Comparison of ENCODE assay signal across 3 cellular contexts in the genomic region with DNA sequence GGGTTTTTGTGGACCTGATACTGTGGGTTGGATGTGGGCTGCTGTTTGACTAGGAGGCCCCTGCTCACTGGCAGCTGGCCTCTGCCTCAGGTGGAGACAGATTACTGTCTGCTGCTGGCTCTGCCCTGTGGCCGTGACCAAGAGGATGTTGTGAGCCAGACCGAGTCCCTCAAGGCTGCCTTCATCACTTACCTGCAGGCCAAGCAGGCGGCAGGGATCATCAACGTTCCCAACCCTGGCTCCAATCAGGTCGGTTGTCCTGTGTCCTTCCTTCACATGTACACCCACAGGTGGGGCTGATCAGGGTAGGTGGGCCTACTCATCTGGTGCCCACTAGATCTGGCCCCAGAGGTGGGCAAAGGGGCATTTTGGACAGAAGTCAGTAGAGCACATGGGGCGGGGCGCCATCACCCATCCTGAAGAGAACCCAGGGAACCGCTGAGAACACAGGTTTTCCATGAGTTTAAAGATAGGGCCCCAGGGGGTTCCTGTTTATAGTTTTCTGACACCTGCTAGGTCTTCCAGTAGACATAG.
TF ChIP-seq lines count a peak whose summit lies in the region.

No MANE protein-coding gene starts in this region.

TF ChIP-seq in SK-N-SH, 30 proteins besides CTCF, POLR2A, EP300 and RAD21:
- TF ChIP-seq, protein P1, sequence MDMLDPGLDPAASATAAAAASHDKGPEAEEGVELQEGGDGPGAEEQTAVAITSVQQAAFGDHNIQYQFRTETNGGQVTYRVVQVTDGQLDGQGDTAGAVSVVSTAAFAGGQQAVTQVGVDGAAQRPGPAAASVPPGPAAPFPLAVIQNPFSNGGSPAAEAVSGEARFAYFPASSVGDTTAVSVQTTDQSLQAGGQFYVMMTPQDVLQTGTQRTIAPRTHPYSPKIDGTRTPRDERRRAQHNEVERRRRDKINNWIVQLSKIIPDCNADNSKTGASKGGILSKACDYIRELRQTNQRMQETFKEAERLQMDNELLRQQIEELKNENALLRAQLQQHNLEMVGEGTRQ (IDR thresholded peaks at IDR 0.05; ENCODE audit: borderline replicate concordance, low read depth, low read length), result no peak

TF ChIP-seq in SK-N-SH treated with all-trans-retinoic acid at 6 μM for 48 hours, 23 proteins besides CTCF, POLR2A, EP300 and RAD21:
- TF ChIP-seq ISL1 (CRISPR knock-in tag; IDR thresholded peaks at IDR 0.05) (no peak), RARB (CRISPR knock-in tag; IDR thresholded peaks at IDR 0.05) (no peak), TCF4 (CRISPR knock-in tag; IDR thresholded peaks at IDR 0.05; ENCODE audit: borderline replicate concordance) (no peak), TOX (CRISPR knock-in tag; IDR thresholded peaks at IDR 0.05; ENCODE audit: borderline replicate concordance) (no peak), PPARA (CRISPR knock-in tag; IDR thresholded peaks at IDR 0.05; ENCODE audit: borderline replicate concordance) (no peak), BACH2 (CRISPR knock-in tag; IDR thresholded peaks at IDR 0.05; ENCODE audit: borderline replicate concordance) (no peak), CSDC2 (CRISPR knock-in tag; IDR thresholded peaks at IDR 0.05) (no peak), OSR1 (CRISPR knock-in tag; IDR thresholded peaks at IDR 0.05) (no peak)
- TF ChIP-seq, protein P2, sequence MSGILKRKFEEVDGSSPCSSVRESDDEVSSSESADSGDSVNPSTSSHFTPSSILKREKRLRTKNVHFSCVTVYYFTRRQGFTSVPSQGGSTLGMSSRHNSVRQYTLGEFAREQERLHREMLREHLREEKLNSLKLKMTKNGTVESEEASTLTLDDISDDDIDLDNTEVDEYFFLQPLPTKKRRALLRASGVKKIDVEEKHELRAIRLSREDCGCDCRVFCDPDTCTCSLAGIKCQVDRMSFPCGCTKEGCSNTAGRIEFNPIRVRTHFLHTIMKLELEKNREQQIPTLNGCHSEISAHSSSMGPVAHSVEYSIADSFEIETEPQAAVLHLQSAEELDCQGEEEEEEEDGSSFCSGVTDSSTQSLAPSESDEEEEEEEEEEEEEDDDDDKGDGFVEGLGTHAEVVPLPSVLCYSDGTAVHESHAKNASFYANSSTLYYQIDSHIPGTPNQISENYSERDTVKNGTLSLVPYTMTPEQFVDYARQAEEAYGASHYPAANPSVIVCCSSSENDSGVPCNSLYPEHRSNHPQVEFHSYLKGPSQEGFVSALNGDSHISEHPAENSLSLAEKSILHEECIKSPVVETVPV (CRISPR knock-in tag; IDR thresholded peaks at IDR 0.05), result no peak
- TF ChIP-seq, protein P3, sequence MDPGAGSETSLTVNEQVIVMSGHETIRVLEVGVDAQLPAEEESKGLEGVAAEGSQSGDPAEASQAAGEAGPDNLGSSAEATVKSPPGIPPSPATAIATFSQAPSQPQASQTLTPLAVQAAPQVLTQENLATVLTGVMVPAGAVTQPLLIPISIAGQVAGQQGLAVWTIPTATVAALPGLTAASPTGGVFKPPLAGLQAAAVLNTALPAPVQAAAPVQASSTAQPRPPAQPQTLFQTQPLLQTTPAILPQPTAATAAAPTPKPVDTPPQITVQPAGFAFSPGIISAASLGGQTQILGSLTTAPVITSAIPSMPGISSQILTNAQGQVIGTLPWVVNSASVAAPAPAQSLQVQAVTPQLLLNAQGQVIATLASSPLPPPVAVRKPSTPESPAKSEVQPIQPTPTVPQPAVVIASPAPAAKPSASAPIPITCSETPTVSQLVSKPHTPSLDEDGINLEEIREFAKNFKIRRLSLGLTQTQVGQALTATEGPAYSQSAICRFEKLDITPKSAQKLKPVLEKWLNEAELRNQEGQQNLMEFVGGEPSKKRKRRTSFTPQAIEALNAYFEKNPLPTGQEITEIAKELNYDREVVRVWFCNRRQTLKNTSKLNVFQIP (CRISPR knock-in tag; IDR thresholded peaks at IDR 0.05; ENCODE audit: borderline replicate concordance, low read depth), result no peak

TF ChIP-seq in HepG2, 621 proteins besides CTCF, POLR2A, EP300 and RAD21:
- no peak for TF ChIP-seq NFRKB (IDR thresholded peaks at IDR 0.05)
- TF ChIP-seq ZNF260 (CRISPR knock-in tag; IDR thresholded peaks at IDR 0.05; ENCODE audit: borderline replicate concordance, low read depth), result no peak
- TF ChIP-seq, protein P4, sequence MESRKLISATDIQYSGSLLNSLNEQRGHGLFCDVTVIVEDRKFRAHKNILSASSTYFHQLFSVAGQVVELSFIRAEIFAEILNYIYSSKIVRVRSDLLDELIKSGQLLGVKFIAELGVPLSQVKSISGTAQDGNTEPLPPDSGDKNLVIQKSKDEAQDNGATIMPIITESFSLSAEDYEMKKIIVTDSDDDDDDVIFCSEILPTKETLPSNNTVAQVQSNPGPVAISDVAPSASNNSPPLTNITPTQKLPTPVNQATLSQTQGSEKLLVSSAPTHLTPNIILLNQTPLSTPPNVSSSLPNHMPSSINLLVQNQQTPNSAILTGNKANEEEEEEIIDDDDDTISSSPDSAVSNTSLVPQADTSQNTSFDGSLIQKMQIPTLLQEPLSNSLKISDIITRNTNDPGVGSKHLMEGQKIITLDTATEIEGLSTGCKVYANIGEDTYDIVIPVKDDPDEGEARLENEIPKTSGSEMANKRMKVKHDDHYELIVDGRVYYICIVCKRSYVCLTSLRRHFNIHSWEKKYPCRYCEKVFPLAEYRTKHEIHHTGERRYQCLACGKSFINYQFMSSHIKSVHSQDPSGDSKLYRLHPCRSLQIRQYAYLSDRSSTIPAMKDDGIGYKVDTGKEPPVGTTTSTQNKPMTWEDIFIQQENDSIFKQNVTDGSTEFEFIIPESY (CRISPR knock-in tag; IDR thresholded peaks at IDR 0.05), result no peak
- TF ChIP-seq, protein P5, sequence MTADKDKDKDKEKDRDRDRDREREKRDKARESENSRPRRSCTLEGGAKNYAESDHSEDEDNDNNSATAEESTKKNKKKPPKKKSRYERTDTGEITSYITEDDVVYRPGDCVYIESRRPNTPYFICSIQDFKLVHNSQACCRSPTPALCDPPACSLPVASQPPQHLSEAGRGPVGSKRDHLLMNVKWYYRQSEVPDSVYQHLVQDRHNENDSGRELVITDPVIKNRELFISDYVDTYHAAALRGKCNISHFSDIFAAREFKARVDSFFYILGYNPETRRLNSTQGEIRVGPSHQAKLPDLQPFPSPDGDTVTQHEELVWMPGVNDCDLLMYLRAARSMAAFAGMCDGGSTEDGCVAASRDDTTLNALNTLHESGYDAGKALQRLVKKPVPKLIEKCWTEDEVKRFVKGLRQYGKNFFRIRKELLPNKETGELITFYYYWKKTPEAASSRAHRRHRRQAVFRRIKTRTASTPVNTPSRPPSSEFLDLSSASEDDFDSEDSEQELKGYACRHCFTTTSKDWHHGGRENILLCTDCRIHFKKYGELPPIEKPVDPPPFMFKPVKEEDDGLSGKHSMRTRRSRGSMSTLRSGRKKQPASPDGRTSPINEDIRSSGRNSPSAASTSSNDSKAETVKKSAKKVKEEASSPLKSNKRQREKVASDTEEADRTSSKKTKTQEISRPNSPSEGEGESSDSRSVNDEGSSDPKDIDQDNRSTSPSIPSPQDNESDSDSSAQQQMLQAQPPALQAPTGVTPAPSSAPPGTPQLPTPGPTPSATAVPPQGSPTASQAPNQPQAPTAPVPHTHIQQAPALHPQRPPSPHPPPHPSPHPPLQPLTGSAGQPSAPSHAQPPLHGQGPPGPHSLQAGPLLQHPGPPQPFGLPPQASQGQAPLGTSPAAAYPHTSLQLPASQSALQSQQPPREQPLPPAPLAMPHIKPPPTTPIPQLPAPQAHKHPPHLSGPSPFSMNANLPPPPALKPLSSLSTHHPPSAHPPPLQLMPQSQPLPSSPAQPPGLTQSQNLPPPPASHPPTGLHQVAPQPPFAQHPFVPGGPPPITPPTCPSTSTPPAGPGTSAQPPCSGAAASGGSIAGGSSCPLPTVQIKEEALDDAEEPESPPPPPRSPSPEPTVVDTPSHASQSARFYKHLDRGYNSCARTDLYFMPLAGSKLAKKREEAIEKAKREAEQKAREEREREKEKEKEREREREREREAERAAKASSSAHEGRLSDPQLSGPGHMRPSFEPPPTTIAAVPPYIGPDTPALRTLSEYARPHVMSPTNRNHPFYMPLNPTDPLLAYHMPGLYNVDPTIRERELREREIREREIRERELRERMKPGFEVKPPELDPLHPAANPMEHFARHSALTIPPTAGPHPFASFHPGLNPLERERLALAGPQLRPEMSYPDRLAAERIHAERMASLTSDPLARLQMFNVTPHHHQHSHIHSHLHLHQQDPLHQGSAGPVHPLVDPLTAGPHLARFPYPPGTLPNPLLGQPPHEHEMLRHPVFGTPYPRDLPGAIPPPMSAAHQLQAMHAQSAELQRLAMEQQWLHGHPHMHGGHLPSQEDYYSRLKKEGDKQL (CRISPR knock-in tag; IDR thresholded peaks at IDR 0.05; ENCODE audit: low read depth), result no peak
- TF ChIP-seq CHD4 (IDR thresholded peaks at IDR 0.05; ENCODE audit: borderline replicate concordance, low read length), result no peak
- TF ChIP-seq FLYWCH1 (CRISPR knock-in tag; IDR thresholded peaks at IDR 0.05), result no peak
- TF ChIP-seq, protein P6, sequence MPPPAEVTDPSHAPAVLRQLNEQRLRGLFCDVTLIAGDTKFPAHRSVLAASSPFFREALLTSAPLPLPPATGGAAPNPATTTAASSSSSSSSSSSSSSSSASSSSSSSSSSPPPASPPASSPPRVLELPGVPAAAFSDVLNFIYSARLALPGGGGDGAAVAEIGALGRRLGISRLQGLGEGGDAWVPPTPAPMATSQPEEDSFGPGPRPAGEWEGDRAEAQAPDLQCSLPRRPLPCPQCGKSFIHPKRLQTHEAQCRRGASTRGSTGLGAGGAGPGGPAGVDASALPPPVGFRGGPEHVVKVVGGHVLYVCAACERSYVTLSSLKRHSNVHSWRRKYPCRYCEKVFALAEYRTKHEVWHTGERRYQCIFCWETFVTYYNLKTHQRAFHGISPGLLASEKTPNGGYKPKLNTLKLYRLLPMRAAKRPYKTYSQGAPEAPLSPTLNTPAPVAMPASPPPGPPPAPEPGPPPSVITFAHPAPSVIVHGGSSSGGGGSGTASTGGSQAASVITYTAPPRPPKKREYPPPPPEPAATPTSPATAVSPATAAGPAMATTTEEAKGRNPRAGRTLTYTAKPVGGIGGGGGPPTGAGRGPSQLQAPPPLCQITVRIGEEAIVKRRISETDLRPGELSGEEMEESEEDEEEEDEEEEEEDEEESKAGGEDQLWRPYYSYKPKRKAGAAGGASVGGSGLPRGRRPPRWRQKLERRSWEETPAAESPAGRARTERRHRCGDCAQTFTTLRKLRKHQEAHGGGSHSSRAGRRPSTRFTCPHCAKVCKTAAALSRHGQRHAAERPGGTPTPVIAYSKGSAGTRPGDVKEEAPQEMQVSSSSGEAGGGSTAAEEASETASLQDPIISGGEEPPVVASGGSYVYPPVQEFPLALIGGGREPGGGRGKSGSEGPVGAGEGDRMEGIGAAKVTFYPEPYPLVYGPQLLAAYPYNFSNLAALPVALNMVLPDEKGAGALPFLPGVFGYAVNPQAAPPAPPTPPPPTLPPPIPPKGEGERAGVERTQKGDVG (CRISPR knock-in tag; IDR thresholded peaks at IDR 0.05; ENCODE audit: borderline replicate concordance), result peak; percentile 19; the same call in 1 of the 2 replicates
- TF ChIP-seq RBM22 (optimal IDR thresholded peaks at IDR 0.05; ENCODE audit: low read length), result peak; percentile 9
- no peak for TF ChIP-seq NFKBIZ (CRISPR knock-in tag; IDR thresholded peaks at IDR 0.05)
- no peak for TF ChIP-seq ZNF446 (CRISPR knock-in tag; IDR thresholded peaks at IDR 0.05)
- TF ChIP-seq, protein P7, sequence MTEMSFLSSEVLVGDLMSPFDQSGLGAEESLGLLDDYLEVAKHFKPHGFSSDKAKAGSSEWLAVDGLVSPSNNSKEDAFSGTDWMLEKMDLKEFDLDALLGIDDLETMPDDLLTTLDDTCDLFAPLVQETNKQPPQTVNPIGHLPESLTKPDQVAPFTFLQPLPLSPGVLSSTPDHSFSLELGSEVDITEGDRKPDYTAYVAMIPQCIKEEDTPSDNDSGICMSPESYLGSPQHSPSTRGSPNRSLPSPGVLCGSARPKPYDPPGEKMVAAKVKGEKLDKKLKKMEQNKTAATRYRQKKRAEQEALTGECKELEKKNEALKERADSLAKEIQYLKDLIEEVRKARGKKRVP (CRISPR knock-in tag; IDR thresholded peaks at IDR 0.05), result no peak
